Comparison of ENCODE assay signal across 2 cellular contexts in genomic region chr15:43726306-43726705, GRCh38. TPM values are rescaled to one million over a fixed set of nuclear protein-coding genes. Genes with fewer than 3 reads are reported as not detected.
"Had no signal": no experiment of that assay in that cellular context is flagged by ENCODE, and none has a peak within 500 bp of the region (broad histone marks: within the 10 kb centered on the region; RNA-seq: fewer than 3 reads in every experiment).

No MANE protein-coding gene starts in this region.

RNA-seq across cellular contexts. Expression of gene CKMT1A, which starts 32.6 kb away (rescaled TPM):
- total RNA-seq: IMR-90 had no signal
- polyA plus RNA-seq: IgD-negative memory B cell, IMR-90 had no signal
